ENCODE assay signal across 10 cellular contexts in the genomic region with DNA sequence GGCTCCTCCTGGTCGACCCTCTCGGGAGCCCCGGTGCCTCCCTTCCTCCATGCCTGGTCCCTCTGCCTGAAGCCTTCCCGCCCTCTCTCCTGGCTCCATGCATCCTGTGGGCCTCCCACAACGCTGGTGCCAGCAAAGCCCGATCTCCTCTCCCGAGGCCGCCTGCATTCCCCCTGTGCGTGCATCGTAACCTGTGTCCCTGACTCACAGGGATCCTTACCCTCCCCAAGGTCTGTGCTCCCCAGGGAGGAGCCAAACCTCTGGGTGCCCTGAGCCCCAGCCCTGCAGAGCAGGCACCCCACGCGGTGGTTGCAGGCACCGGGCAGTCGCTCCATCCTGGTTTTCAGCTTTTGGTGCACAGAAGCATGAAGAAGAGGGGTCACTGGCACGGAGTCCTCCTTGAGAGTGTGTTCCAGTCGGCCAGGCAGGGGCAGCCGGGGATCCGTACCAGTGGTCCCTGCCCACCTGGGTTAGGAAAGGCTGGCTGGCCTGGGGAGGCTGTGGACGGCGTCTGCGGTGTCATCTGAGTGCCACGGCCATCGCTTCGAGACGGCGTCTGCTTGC. TPM values are rescaled to one million over a fixed set of nuclear protein-coding genes. Genes with fewer than 3 reads are reported as not detected.
A peak's percentile ranks its signal among the peaks of the same experiment; 100 is the strongest.
DNase-seq lines count a peak whose midpoint lies in the region; ATAC-seq, FAIRE-seq and TF ChIP-seq lines count a peak whose summit lies in the region.
"Had no signal": no experiment of that assay in that cellular context is flagged by ENCODE, and none has a peak within 500 bp of the region (broad histone marks: within the 10 kb centered on the region; RNA-seq: fewer than 3 reads in every experiment).

No MANE protein-coding gene starts in this region.

- peak overlapping the region; percentile 71 for H3K4me2 ChIP-seq in A549

- intact Hi-C loops in natural killer cell (cut with micrococcal nuclease) (no loop called here), thyroid gland (cut with DNase I) (no loop called here)

- TF ChIP-seq POLR2A in A549 (IDR thresholded peaks at IDR 0.05; ENCODE audit: low read length) (no peak), thyroid gland (IDR thresholded peaks at IDR 0.05) (no peak)

- FAIRE-seq in A549 (lab: Jason Lieb, UNC), result no peak

- WGBS in A549 (ENCODE audit: missing lambda C conversion rate), result 63% methylated on average over 25 of the region's 26 CpGs
- WGBS in thyroid gland, 2 donors, result 44 to 71% methylated on average over 15 to 25 of the region's 26 CpGs

- H3K27ac ChIP-seq in A549 (peak overlapping the region; percentile 64 to 74; a peak in 5 of 6 replicates), coronary artery (no peak overlapping the region), thyroid gland (no peak overlapping the region)

- no peaks in the 10 kb centered on the region; the same call in 2 of the 3 replicates for H3K4me1 ChIP-seq in A549
- H3K4me1 ChIP-seq in thyroid gland, result peaks cover 4 to 9% of the 10 kb centered on the region in 2 donors
- H3K4me1 ChIP-seq: HAP-1 had no signal

- CTCF ChIA-PET in A549 (lab: Yijun Ruan, JAX), result interaction anchor here (3.4 kb wide), 1 partner anchor 12 kb away, joined by 22 read pairs; no protein-coding TSS in a partner anchor

- TF ChIP-seq CTCF in A549 (IDR thresholded peaks at IDR 0.05) (no peak), coronary artery (IDR thresholded peaks at IDR 0.05) (no peak), natural killer cell (IDR thresholded peaks at IDR 0.05) (no peak), thyroid gland (IDR thresholded peaks at IDR 0.05) (no peak)

- DNase-seq in A549 (ENCODE audit: low read depth in 1 of 2, low spot score in 1 of 2) (no peak), coronary artery (ENCODE audit: low spot score) (no peak), natural killer cell (no peak), thyroid gland (no peak), cerebellar cortex (ENCODE audit: low spot score) (no peak)

- H3K4me3 Mint-ChIP-seq in natural killer cell, result peak overlapping the region; percentile 13

- H3K27ac Mint-ChIP-seq in natural killer cell, result no peak overlapping the region

- POLR2A ChIA-PET in A549 (lab: Yijun Ruan, JAX), result no interaction called here

- TF ChIP-seq EP300 in A549 (IDR thresholded peaks at IDR 0.05), result no peak

- no peaks in the 10 kb centered on the region for H3K27me3 ChIP-seq in thyroid gland

- H3K9me3 Mint-ChIP-seq in natural killer cell, result no peaks in the 10 kb centered on the region
- H3K9me3 Mint-ChIP-seq: T-cell had no signal

- ATAC-seq in A549 (peak; percentile 48 to 72), HG03135 (IDR thresholded peaks at IDR 0.05; ENCODE audit: unreplicated experiment) (peak; percentile 12), natural killer cell (no peak), GM21515 (IDR thresholded peaks at IDR 0.05; ENCODE audit: unreplicated experiment) (no peak), esophagus mucosa (no peak)

- no peaks in the 10 kb centered on the region for H3K36me3 Mint-ChIP-seq in natural killer cell
- H3K36me3 Mint-ChIP-seq: T-cell had no signal

- H3K27me3 Mint-ChIP-seq in natural killer cell (ENCODE audit: low read depth in 2 of 2), result no peaks in the 10 kb centered on the region
- H3K27me3 Mint-ChIP-seq: T-cell had no signal

- TF ChIP-seq RAD21 in A549 (conservative IDR thresholded peaks at IDR 0.05 in 1 of 2, IDR thresholded peaks at IDR 0.05 in 1 of 2), result no peak

- H3K9me3 ChIP-seq in A549, result no peaks in the 10 kb centered on the region
- H3K9me3 ChIP-seq in thyroid gland, result no peaks in the 10 kb centered on the region
- H3K9me3 ChIP-seq: HAP-1 had no signal

- no peaks in the 10 kb centered on the region for H3K36me3 ChIP-seq in thyroid gland
- H3K36me3 ChIP-seq: HAP-1 had no signal

- H3K4me3 ChIP-seq in A549, result no peak overlapping the region
- peak overlapping the region; percentile 53 for H3K4me3 ChIP-seq in coronary artery
- no peak overlapping the region for H3K4me3 ChIP-seq in thyroid gland (replicated peaks in 1 of 3)
- H3K4me3 ChIP-seq: HAP-1 had no signal

- peaks cover 18 to 20% of the 10 kb centered on the region in 2 donors for H3K4me1 Mint-ChIP-seq in natural killer cell

TF ChIP-seq in A549, 52 proteins besides CTCF, POLR2A, EP300 and RAD21:
- TF ChIP-seq MAFK (IDR thresholded peaks at IDR 0.05; ENCODE audit: partially characterized antibody) (no peak), ATOH8 (CRISPR knock-in tag; IDR thresholded peaks at IDR 0.05; ENCODE audit: low read depth) (no peak), ESRRA (IDR thresholded peaks at IDR 0.05; ENCODE audit: borderline replicate concordance, low read length) (no peak)

RNA-seq across cellular contexts. Expression of gene ENPP7, which starts 1.8 kb away (rescaled TPM):
- not detected in 2 replicates for polyA plus RNA-seq in A549 (2011; rRNA removed)
- not detected in 2 replicates for polyA plus RNA-seq in A549 (2012; cell fraction: cytosol; rRNA removed)
- polyA plus RNA-seq in A549 (2012; cell fraction: nucleus; rRNA removed), result not detected in 2 replicates
- polyA plus RNA-seq in A549 (2017; fragmentation: RNase III; extraction: RNeasy Plus Mini Kit Qiagen cat#74134 plus additional on column Dnase treatment), result not detected in 3 replicates
- not detected in 2 replicates for polyA minus RNA-seq in A549 (2011; rRNA and poly(A)+ RNA removed)
- under 1 TPM in 1 of 3 donors, not detected in 2; 0.95 TPM for total RNA-seq in natural killer cell
- total RNA-seq in thyroid gland, result not detected
- not detected for total RNA-seq in esophagus mucosa

RNA-seq across cellular contexts. Expression of gene CBX2, which starts 49.0 kb away (rescaled TPM):
- polyA plus RNA-seq in A549 (2011; rRNA removed) (7.4 and 8.2 TPM in 2 replicates), A549 (2017; fragmentation: RNase III; extraction: RNeasy Plus Mini Kit Qiagen cat#74134 plus additional on column Dnase treatment) (13.6 to 16.4 TPM (median 14.9 TPM) in 3 replicates)
- polyA plus RNA-seq in A549 (2012; cell fraction: cytosol; rRNA removed), result 14.4 and 18.3 TPM in 2 replicates
- 29.6 and 34.9 TPM in 2 replicates for polyA plus RNA-seq in A549 (2012; cell fraction: nucleus; rRNA removed)
- 11.6 and 13.7 TPM in 2 replicates for polyA minus RNA-seq in A549 (2011; rRNA and poly(A)+ RNA removed)
- total RNA-seq in natural killer cell (1 to 10 TPM in 1 of 3 donors, under 1 TPM in 1, not detected in 1; 0.18 to 1.3 TPM), thyroid gland (1 to 10 TPM in 3 of 4 donors, under 1 TPM in 1; 0.54 to 1.7 (median 1.1) TPM), esophagus mucosa (3.8 TPM)

Comparison
In these comparisons a context has a peak if more than half of its experiments do, and no peak if none do; other contexts are left out.
1. ATAC-seq: peak in A549 (2 of 2) and HG03135 (single experiment); none in natural killer cell (0 of 3), GM21515 (single experiment) and esophagus mucosa (single experiment).
2. H3K27ac ChIP-seq: peak in A549 (2 of 2); none in coronary artery (0 of 2) and thyroid gland (0 of 3).